Comparison of ENCODE assay signal across 8 cellular contexts in the genomic region with DNA sequence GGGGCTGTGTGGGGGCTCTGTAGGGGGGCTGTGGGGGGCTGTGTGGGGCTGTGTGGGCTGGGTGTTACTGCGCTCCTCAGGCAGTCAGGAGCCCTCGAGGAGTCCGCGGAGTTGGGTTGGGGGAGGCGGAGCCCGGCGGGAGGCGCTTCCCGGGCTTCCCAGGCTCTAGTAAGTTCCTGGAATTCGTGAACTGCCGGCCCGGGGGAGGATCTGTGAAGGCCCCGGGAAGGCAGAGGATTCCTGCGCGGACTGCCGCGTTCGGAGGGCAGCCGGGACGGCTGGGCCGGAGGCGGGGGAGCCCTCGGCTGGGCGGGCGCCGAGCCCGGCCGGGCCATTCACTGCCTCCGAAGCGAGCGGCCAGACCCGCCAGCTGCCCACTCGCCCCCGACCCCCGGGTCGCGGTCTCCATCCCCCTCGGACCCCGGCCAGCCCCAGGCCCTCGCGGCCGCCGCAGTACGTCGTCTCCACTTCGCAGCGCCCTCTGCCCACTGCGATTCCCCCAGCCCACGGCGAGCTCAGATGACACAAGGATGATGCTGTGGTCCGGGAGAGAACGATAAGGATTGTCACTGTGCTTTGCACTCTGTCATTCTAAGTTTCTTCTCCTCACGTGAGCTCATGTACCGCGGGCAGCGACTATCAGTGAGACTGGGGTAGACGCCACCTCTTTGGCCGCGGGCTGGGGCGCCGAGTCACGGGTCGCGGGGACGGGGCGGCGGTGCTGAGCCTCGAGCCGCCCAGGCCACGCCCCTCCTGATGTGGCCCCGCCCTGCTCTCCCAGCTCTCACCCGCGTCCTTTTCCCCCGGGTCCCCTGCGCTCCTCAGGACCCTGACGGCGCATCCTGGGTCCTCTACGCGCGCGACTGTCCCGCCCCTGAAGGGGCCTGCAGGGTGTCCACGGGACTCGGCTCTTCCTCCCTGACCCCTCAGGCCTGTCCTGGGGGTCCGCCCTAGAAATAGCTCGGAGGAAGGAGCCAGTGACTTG.
A peak's percentile ranks its signal among the peaks of the same experiment; 100 is the strongest.
DNase-seq lines count a peak whose midpoint lies in the region; ATAC-seq and TF ChIP-seq lines count a peak whose summit lies in the region.

No MANE protein-coding gene starts in this region.

- no peaks in the 10 kb centered on the region for H3K9me3 ChIP-seq in esophagus squamous epithelium

- peak in 3 of 4 donors; percentile 13 to 97 (median 85) for TF ChIP-seq POLR2A in esophagus squamous epithelium (IDR thresholded peaks at IDR 0.05)

- no peaks in the 10 kb centered on the region for H3K36me3 ChIP-seq in esophagus squamous epithelium

- peaks cover 14 to 50% (median 29%) of the 10 kb centered on the region in 3 donors for H3K4me1 ChIP-seq in esophagus squamous epithelium

- no peaks in the 10 kb centered on the region for H3K27me3 ChIP-seq in esophagus squamous epithelium

- WGBS in esophagus squamous epithelium, 2 donors, result 0% methylated on average over 3 to 5 of the region's 86 CpGs

- intact Hi-C loops in esophagus squamous epithelium (cut with DNase I), result loop anchor here (10.0 kb wide), 1 partner anchor 177 kb away; no protein-coding TSS in a partner anchor

- peak; percentile 91 for ATAC-seq in HG03039 (IDR thresholded peaks at IDR 0.05; ENCODE audit: unreplicated experiment)

- H3K4me3 ChIP-seq in esophagus squamous epithelium, result peak overlapping the region; percentile 49 to 71 (median 52)

- no peak for TF ChIP-seq CTCF in esophagus squamous epithelium (IDR thresholded peaks at IDR 0.05)

- DNase-seq in SIG-M5 treated with dmso at 0.1 percent for 504 hours (lab: John Stamatoyannopoulos, UW; ENCODE audit: unreplicated experiment) (peak; percentile 27), SIG-M5 (lab: John Stamatoyannopoulos, UW) (no peak), NOMO-1 treated with dmso at 0.1 percent for 144 hours (lab: John Stamatoyannopoulos, UW; ENCODE audit: unreplicated experiment) (peak; percentile 40), esophagus squamous epithelium (lab: John Stamatoyannopoulos, UW) (peak; percentile 36), myocyte (ENCODE audit: low read depth) (peak; percentile 48)
- peak; percentile 84 for DNase-seq in activated T-cell treated with anti-CD3 and anti-CD28 coated beads, Interleukin-2, amount 50 U/mL, for 1 hour
- peak; percentile 60 to 72 for DNase-seq in stimulated activated CD8-positive, alpha-beta memory T cell treated with anti-CD3 and anti-CD28 coated beads, Interleukin-7, amount 100 ng/mL, for 48 hours (ENCODE audit: extremely low read depth in 1 of 2, low read depth in 1 of 2)

- H3K27ac ChIP-seq in esophagus squamous epithelium, result peak overlapping the region; percentile 83 to 94 (median 89)
